ENCODE assay signal across 2 cellular contexts in genomic region chr20:35176132-35176531, GRCh38.
TF ChIP-seq lines count a peak whose summit lies in the region.

No MANE protein-coding gene starts in this region.

TF ChIP-seq in IMR-90, 13 proteins besides CTCF, POLR2A, EP300 and RAD21 (continued from another document):
- TF ChIP-seq MXI1 (IDR thresholded peaks at IDR 0.05; ENCODE audit: borderline replicate concordance, low read depth, low read length) (no peak), CEBPB (IDR thresholded peaks at IDR 0.05; ENCODE audit: low read depth, low read length) (no peak), RFX5 (IDR thresholded peaks at IDR 0.05; ENCODE audit: low read depth, low read length) (no peak), FOS (IDR thresholded peaks at IDR 0.05; ENCODE audit: low read depth, low read length) (no peak), MAZ (IDR thresholded peaks at IDR 0.05; ENCODE audit: borderline replicate concordance, low read depth, low read length) (no peak), MAFK (IDR thresholded peaks at IDR 0.05; ENCODE audit: low read depth, low read length) (no peak), SMC3 (IDR thresholded peaks at IDR 0.05; ENCODE audit: low read depth, low read length) (no peak), CHD1 (IDR thresholded peaks at IDR 0.05; ENCODE audit: low read depth, low read length) (no peak), BHLHE40 (IDR thresholded peaks at IDR 0.05; ENCODE audit: low read depth, low read length) (no peak), ELK1 (IDR thresholded peaks at IDR 0.05; ENCODE audit: borderline replicate concordance, low read depth, low read length) (no peak), RCOR1 (IDR thresholded peaks at IDR 0.05; ENCODE audit: insufficient replicate concordance, low read length) (no peak)

TF ChIP-seq in WTC11, 78 proteins besides CTCF, POLR2A, EP300 and RAD21 (continued from another document):
- TF ChIP-seq ZNF512 (CRISPR knock-in tag; IDR thresholded peaks at IDR 0.05; ENCODE audit: borderline replicate concordance) (no peak), ELF4 (CRISPR knock-in tag; IDR thresholded peaks at IDR 0.05; ENCODE audit: low read depth) (no peak), PRDM15 (CRISPR knock-in tag; IDR thresholded peaks at IDR 0.05) (no peak), ATF2 (CRISPR knock-in tag; IDR thresholded peaks at IDR 0.05; ENCODE audit: borderline replicate concordance, low read depth) (no peak), ZNF423 (CRISPR knock-in tag; IDR thresholded peaks at IDR 0.05) (no peak), ZMAT4 (CRISPR knock-in tag; IDR thresholded peaks at IDR 0.05) (no peak)
